In the genomic region with DNA sequence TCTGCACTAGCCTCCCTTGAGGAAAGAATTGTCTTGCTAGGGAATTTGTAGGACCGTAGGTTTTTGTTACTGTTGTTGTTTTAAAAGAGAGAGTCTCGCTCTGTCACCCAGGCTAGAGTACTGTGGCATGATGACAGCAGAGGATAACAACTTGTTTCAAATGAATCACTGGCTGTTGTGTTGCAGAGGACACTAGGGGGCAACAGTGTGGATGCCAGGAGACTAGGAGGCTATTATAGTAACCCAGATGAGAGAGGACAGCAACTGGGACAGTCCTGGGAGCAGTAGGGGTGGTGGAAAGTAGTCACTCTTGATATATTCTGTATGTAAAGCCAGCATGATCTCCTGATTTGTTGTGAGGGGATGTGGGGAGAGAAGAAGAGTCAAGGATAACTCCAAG, we compare ENCODE assay signal across 9 cellular contexts. TPM values are rescaled to one million over a fixed set of nuclear protein-coding genes. Genes with fewer than 3 reads are reported as not detected.
DNase-seq lines count a peak whose midpoint lies in the region; ATAC-seq and TF ChIP-seq lines count a peak whose summit lies in the region.
"Had no signal": no experiment of that assay in that cellular context is flagged by ENCODE, and none has a peak within 500 bp of the region (broad histone marks: within the 10 kb centered on the region; RNA-seq: fewer than 3 reads in every experiment).

No MANE protein-coding gene starts in this region.

- H3K36me3 ChIP-seq in HEK293 (ENCODE audit: control insufficient read depth in 2 of 2, insufficient read depth in 1 of 2, low read length in 2 of 2), result no peaks in the 10 kb centered on the region

- H3K4me3 ChIP-seq in GM12865 (ENCODE audit: low read depth, low read length), result no peak overlapping the region
- H3K4me3 ChIP-seq in HEK293 (ENCODE audit: low read depth, low read length), result no peak overlapping the region

- TF ChIP-seq CTCF in GM12865 (IDR thresholded peaks at IDR 0.05; ENCODE audit: insufficient read depth, low read depth, low read length, missing control alignments) (peak; percentile 25), HEK293 (tag by site-specific recombination; IDR thresholded peaks at IDR 0.05) (peak; percentile 61; the same call in 1 of the 2 replicates)

- CTCF ChIA-PET in HEK293 (lab: Yijun Ruan, JAX), result interaction anchor here (0.6 to 7.8 kb wide), 18 partner anchors 9 to 1687 kb away, joined by 3 to 70 read pairs (median 4); a partner anchor contains a TSS

- H3K27ac ChIP-seq in HEK293 (ENCODE audit: extremely low read depth, low read depth, low read length), result no peak overlapping the region

- POLR2A ChIA-PET in HEK293 (lab: Yijun Ruan, JAX), result no interaction called here

- in situ Hi-C loops in SK-MEL-5 (cut with HindIII; ENCODE audit: low pct_unique_long_range_greater_than_20kb, low sequenced_read_pairs), result no loop called here

- no peaks in the 10 kb centered on the region for H3K9me3 ChIP-seq in HEK293 (ENCODE audit: control insufficient read depth, insufficient read depth, low read depth, low read length)

- ATAC-seq in HG03025 (IDR thresholded peaks at IDR 0.05; ENCODE audit: low FRiP score, unreplicated experiment) (no peak), HG03442 (IDR thresholded peaks at IDR 0.05; ENCODE audit: unreplicated experiment) (no peak)

- H3K4me1 ChIP-seq in HEK293 (ENCODE audit: control insufficient read depth, insufficient read depth, low read length), result peaks cover 7% of the 10 kb centered on the region; the same call in 1 of the 2 replicates

- peak; percentile 12 for DNase-seq in GM12865 (ENCODE audit: low read depth)
- DNase-seq in SK-MEL-5 (ENCODE audit: low read depth, low spot score), result peak; percentile 61
- DNase-seq in hepatic stellate cell (ENCODE audit: low spot score), result peak; percentile 33
- no peak for DNase-seq in activated effector memory CD4-positive, alpha-beta T cell treated with Interleukin-2 at 50 U/mL for 16 hours
- DNase-seq in DMS79 (lab: John Stamatoyannopoulos, UW), result no peak

TF ChIP-seq in HEK293, 187 proteins besides CTCF, POLR2A, EP300 and RAD21:
- TF ChIP-seq ZNF596 (tag by site-specific recombination; IDR thresholded peaks at IDR 0.05), result 0 out of 2 replicates have a peak, but pooled peaks have one; percentile 40
- no peak for TF ChIP-seq EGR2 (tag by site-specific recombination; IDR thresholded peaks at IDR 0.05; ENCODE audit: low read depth)
- TF ChIP-seq, protein P1, sequence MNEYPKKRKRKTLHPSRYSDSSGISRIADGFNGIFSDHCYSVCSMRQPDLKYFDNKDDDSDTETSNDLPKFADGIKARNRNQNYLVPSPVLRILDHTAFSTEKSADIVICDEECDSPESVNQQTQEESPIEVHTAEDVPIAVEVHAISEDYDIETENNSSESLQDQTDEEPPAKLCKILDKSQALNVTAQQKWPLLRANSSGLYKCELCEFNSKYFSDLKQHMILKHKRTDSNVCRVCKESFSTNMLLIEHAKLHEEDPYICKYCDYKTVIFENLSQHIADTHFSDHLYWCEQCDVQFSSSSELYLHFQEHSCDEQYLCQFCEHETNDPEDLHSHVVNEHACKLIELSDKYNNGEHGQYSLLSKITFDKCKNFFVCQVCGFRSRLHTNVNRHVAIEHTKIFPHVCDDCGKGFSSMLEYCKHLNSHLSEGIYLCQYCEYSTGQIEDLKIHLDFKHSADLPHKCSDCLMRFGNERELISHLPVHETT (tag by site-specific recombination; IDR thresholded peaks at IDR 0.05), result no peak
- TF ChIP-seq ZNF660 (tag by site-specific recombination; IDR thresholded peaks at IDR 0.05), result peak; percentile 40; the same call in 1 of the 2 replicates
- TF ChIP-seq, protein P2, sequence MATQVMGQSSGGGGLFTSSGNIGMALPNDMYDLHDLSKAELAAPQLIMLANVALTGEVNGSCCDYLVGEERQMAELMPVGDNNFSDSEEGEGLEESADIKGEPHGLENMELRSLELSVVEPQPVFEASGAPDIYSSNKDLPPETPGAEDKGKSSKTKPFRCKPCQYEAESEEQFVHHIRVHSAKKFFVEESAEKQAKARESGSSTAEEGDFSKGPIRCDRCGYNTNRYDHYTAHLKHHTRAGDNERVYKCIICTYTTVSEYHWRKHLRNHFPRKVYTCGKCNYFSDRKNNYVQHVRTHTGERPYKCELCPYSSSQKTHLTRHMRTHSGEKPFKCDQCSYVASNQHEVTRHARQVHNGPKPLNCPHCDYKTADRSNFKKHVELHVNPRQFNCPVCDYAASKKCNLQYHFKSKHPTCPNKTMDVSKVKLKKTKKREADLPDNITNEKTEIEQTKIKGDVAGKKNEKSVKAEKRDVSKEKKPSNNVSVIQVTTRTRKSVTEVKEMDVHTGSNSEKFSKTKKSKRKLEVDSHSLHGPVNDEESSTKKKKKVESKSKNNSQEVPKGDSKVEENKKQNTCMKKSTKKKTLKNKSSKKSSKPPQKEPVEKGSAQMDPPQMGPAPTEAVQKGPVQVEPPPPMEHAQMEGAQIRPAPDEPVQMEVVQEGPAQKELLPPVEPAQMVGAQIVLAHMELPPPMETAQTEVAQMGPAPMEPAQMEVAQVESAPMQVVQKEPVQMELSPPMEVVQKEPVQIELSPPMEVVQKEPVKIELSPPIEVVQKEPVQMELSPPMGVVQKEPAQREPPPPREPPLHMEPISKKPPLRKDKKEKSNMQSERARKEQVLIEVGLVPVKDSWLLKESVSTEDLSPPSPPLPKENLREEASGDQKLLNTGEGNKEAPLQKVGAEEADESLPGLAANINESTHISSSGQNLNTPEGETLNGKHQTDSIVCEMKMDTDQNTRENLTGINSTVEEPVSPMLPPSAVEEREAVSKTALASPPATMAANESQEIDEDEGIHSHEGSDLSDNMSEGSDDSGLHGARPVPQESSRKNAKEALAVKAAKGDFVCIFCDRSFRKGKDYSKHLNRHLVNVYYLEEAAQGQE (tag by site-specific recombination; IDR thresholded peaks at IDR 0.05), result 0 out of 2 replicates have a peak, but pooled peaks have one; percentile 20
- TF ChIP-seq ZNF654 (tag by site-specific recombination; IDR thresholded peaks at IDR 0.05; ENCODE audit: low read depth), result peak; percentile 37
- TF ChIP-seq ZNF529 (tag by site-specific recombination; IDR thresholded peaks at IDR 0.05; ENCODE audit: insufficient replicate concordance), result no peak
- TF ChIP-seq ZBTB17 (tag by site-specific recombination; IDR thresholded peaks at IDR 0.05), result 0 out of 2 replicates have a peak, but pooled peaks have one; percentile 16

RNA-seq across cellular contexts. Expression of a gene that starts 41.8 kb away (rescaled TPM):
- total RNA-seq in SK-MEL-5 (2014; rRNA removed; shearing (Covaris generic)), result 48.9 and 54.9 TPM in 2 replicates
- polyA plus RNA-seq in SK-MEL-5 (2015; cell fraction: cytosol; rRNA removed), result 40.4 and 52.9 TPM in 2 replicates
- 65.6 and 117 TPM in 2 replicates for polyA plus RNA-seq in SK-MEL-5 (2015; cell fraction: nucleus; rRNA removed)

RNA-seq across cellular contexts. Expression of a gene that starts 51.0 kb away (rescaled TPM):
- 0.08 and 0.27 TPM in 2 replicates for total RNA-seq in SK-MEL-5 (2014; rRNA removed; shearing (Covaris generic))
- not detected in 2 replicates for polyA plus RNA-seq in SK-MEL-5 (2015; cell fraction: cytosol; rRNA removed)
- not detected in 2 replicates for polyA plus RNA-seq in SK-MEL-5 (2015; cell fraction: nucleus; rRNA removed)
- polyA plus RNA-seq: neural cell had no signal

Comparison
In these comparisons a context has a peak if more than half of its experiments do, and no peak if none do; other contexts are left out.
1. DNase-seq: peak in GM12865 (single experiment), SK-MEL-5 (single experiment) and hepatic stellate cell (single experiment); none in activated effector memory CD4-positive, alpha-beta T cell treated with Interleukin-2 at 50 U/mL for 16 hours (single experiment) and DMS79 (single experiment).